ENCODE assay signal across 10 cellular contexts in the genomic region with DNA sequence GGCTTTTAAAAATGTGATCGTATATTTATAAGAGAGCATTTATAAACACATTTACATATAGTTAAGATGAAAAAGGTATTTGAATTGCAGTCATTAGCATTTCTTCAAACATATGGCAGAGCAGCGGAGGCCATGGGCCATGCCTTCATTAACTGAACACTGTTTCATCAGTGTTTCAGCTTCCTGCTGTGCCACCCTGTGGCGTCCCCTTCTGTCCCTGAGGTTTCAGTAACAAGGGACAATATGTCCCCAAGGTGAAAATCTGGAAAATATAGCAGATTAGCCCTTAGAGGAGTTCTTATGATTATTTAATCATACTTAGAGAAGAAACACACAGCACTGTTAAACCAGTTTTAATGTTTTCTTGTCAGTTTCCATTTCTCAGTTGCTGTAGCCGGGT.
"Had no signal": no experiment of that assay in that cellular context is flagged by ENCODE, and none has a peak within 500 bp of the region (broad histone marks: within the 10 kb centered on the region; RNA-seq: fewer than 3 reads in every experiment).

No MANE protein-coding gene starts in this region.

- DNase-seq: activated naive CD8-positive, alpha-beta T cell treated with anti-CD3 and anti-CD28 coated beads for 36 hours; body of pancreas; cortex of kidney; effector CD4-positive, alpha-beta T cell; natural killer cell; posterior cingulate gyrus; stimulated activated CD4-positive, alpha-beta T cell treated with anti-CD3 and anti-CD28 coated beads, Interleukin-4, amount 100 ng/mL, for 24 hours; stimulated activated naive CD4-positive, alpha-beta T cell had no signal

- H3K36me3 Mint-ChIP-seq: activated naive CD8-positive, alpha-beta T cell treated with anti-CD3 and anti-CD28 coated beads for 36 hours; natural killer cell had no signal

- H3K9me3 Mint-ChIP-seq: activated naive CD8-positive, alpha-beta T cell treated with anti-CD3 and anti-CD28 coated beads for 36 hours; activated T-helper 1 cell treated with anti-CD3 and anti-CD28 coated beads, Interleukin-12 subunit alpha, Interleukin-12 subunit beta, Interleukin-2, Interleukin-4 antibody, amounts not matched to agents 30 ng/mL and 10 ng/mL and 1 ng/mL, durations not matched to agents 14 hours and 24 hours and 36 hours had no signal

- H3K4me3 Mint-ChIP-seq: activated naive CD8-positive, alpha-beta T cell treated with anti-CD3 and anti-CD28 coated beads for 36 hours; activated T-helper 1 cell treated with anti-CD3 and anti-CD28 coated beads, Interleukin-12 subunit alpha, Interleukin-12 subunit beta, Interleukin-2, Interleukin-4 antibody, amounts not matched to agents 30 ng/mL and 10 ng/mL and 1 ng/mL, durations not matched to agents 14 hours and 24 hours and 36 hours; natural killer cell had no signal

- H3K4me1 Mint-ChIP-seq: activated naive CD8-positive, alpha-beta T cell treated with anti-CD3 and anti-CD28 coated beads for 36 hours; natural killer cell had no signal

- H3K27me3 Mint-ChIP-seq: activated naive CD8-positive, alpha-beta T cell treated with anti-CD3 and anti-CD28 coated beads for 36 hours had no signal

- H3K27ac Mint-ChIP-seq: activated naive CD8-positive, alpha-beta T cell treated with anti-CD3 and anti-CD28 coated beads for 36 hours; activated T-helper 1 cell treated with anti-CD3 and anti-CD28 coated beads, Interleukin-12 subunit alpha, Interleukin-12 subunit beta, Interleukin-2, Interleukin-4 antibody, amounts not matched to agents 30 ng/mL and 10 ng/mL and 1 ng/mL, durations not matched to agents 14 hours and 24 hours and 36 hours; natural killer cell had no signal

- ATAC-seq: activated CD4-positive, CD25-positive, alpha-beta regulatory T cell treated with anti-CD3 and anti-CD28 coated beads, Interleukin-2, amount 50 U/mL, for 24 hours; body of pancreas; natural killer cell had no signal
